In the genomic region with DNA sequence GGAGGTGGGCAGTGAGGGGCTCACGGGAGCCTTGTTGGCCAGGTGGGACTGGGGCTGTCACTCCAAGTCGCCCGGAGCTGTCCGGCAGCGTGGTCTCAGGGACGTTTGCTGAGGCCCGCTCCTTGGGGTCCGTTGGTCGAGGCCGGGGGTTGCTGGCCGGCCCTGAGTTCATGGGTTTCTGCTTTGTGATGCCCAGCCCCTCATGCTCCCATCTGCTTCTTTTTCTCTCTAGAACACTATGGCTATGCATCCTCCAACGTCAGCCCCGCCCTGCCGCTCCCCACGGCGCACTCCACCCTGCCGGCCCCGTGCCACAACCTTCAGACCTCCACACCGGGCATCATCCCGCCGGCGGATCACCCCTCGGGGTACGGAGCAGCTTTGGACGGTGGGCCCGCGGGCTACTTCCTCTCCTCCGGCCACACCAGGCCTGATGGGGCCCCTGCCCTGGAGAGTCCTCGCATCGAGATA, we compare ENCODE assay signal across 25 cellular contexts. TPM values are rescaled to one million over a fixed set of nuclear protein-coding genes. Genes with fewer than 3 reads are reported as not detected.
DNase-seq lines count a peak whose midpoint lies in the region; ATAC-seq and TF ChIP-seq lines count a peak whose summit lies in the region.
"Had no signal": no experiment of that assay in that cellular context is flagged by ENCODE, and none has a peak within 500 bp of the region (broad histone marks: within the 10 kb centered on the region; RNA-seq: fewer than 3 reads in every experiment).

No MANE protein-coding gene starts in this region.

- no peak overlapping the region for H2AFZ ChIP-seq in mesenchymal stem cell (ENCODE audit: low read depth, low read length)
- H2AFZ ChIP-seq: GM23338 had no signal

- no peak overlapping the region for H2BK15ac ChIP-seq in mesenchymal stem cell (ENCODE audit: low read depth, poor library complexity, severe bottlenecking)

- no peak overlapping the region for H3K9ac ChIP-seq in mesenchymal stem cell (ENCODE audit: low read length)
- H3K9ac ChIP-seq: BLaER1 treated with 17β-estradiol and CSF1 and Interleukin-3, amounts not matched to agents 10 nM and 100 nM had no signal

- H3K36me3 ChIP-seq in right atrium auricular region (peaks cover 27% of the 10 kb centered on the region), left ventricle myocardium inferior (peaks cover 37% of the 10 kb centered on the region), mesenchymal stem cell (ENCODE audit: control insufficient read depth in 1 of 2, insufficient read depth in 2 of 2, low read depth in 1 of 2, low read length in 2 of 2) (peaks cover 13 to 14% of the 10 kb centered on the region in 2 experiments), upper lobe of right lung (peaks cover 5% of the 10 kb centered on the region)
- H3K36me3 ChIP-seq: MG63 had no signal

- no peak overlapping the region for H3K4me2 ChIP-seq in mesenchymal stem cell (ENCODE audit: low read length, poor library complexity, severe bottlenecking)
- H3K4me2 ChIP-seq: GM23338 had no signal

- H3K23ac ChIP-seq in mesenchymal stem cell (ENCODE audit: low read length in 2 of 2): no peak overlapping the region

- H3K18ac ChIP-seq in mesenchymal stem cell (ENCODE audit: low read depth in 1 of 2, low read length in 2 of 2): no peak overlapping the region

- no peak for TF ChIP-seq CTCF in right atrium auricular region (IDR thresholded peaks at IDR 0.05)
- no peak for TF ChIP-seq CTCF in left ventricle myocardium inferior (IDR thresholded peaks at IDR 0.05; ENCODE audit: borderline replicate concordance)
- no peak for TF ChIP-seq CTCF in upper lobe of right lung (IDR thresholded peaks at IDR 0.05)

- H3K4me1 ChIP-seq in right atrium auricular region: peaks cover 0 to 15% of the 10 kb centered on the region in 2 donors
- peaks cover 15% of the 10 kb centered on the region for H3K4me1 ChIP-seq in left ventricle myocardium inferior
- H3K4me1 ChIP-seq in mesenchymal stem cell (ENCODE audit: control insufficient read depth, insufficient read depth, low read depth, low read length): peaks cover 16% of the 10 kb centered on the region
- peaks cover 9% of the 10 kb centered on the region for H3K4me1 ChIP-seq in upper lobe of right lung
- H3K4me1 ChIP-seq: SJSA1 had no signal

- H3K4ac ChIP-seq in mesenchymal stem cell (ENCODE audit: low read depth in 1 of 2, low read length in 2 of 2): no peak overlapping the region

- peaks cover 4% of the 10 kb centered on the region for H3K79me1 ChIP-seq in mesenchymal stem cell (replicated peaks; ENCODE audit: low read length, poor library complexity, severe bottlenecking)

- no peak overlapping the region for H4K91ac ChIP-seq in mesenchymal stem cell (ENCODE audit: low read length)

- H3K4me3 ChIP-seq in right atrium auricular region (no peak overlapping the region), left ventricle myocardium inferior (no peak overlapping the region), mesenchymal stem cell (ENCODE audit: insufficient read depth in 1 of 2, low read depth in 1 of 2, low read length in 2 of 2) (no peak overlapping the region), upper lobe of right lung (no peak overlapping the region)
- H3K4me3 ChIP-seq: BLaER1 treated with 17β-estradiol and CSF1 and Interleukin-3, amounts not matched to agents 10 nM and 100 nM; GM23338; MG63; SJSA1 had no signal

- peak; percentile 39 for DNase-seq in Right ventricle myocardium superior
- no peak for DNase-seq in right atrium auricular region (ENCODE audit: low spot score)
- DNase-seq in left ventricle myocardium inferior: peak; percentile 10
- no peak for DNase-seq in mesenchymal stem cell
- peak; percentile 61 for DNase-seq in upper lobe of right lung
- DNase-seq in dedifferentiated amniotic fluid mesenchymal stem cell (ENCODE audit: extremely low spot score): no peak
- no peak for DNase-seq in NCI-H774 (lab: John Stamatoyannopoulos, UW)
- DNase-seq: AML-193; COR-L47; DMS53; H9; KBM-7; MG63; NCI-H1105 treated with DMSO at 0.1 percent for 48 hours; NCI-H146; NCI-H1930; NCI-H2107; NCI-H524; NCI-H82; NK-92 treated with Interleukin-12 subunit alpha and Interleukin-12 subunit beta, amount 100 ng/mL, for 24 hours; PC-3 had no signal

- intact Hi-C loops in Right ventricle myocardium superior (cut with DNase I): no loop called here
- intact Hi-C loops in left ventricle myocardium inferior (cut with micrococcal nuclease): no loop called here
- intact Hi-C loops in upper lobe of right lung (cut with DNase I): no loop called here

- H3K27ac ChIP-seq in right atrium auricular region (no peak overlapping the region), left ventricle myocardium inferior (replicated peaks) (no peak overlapping the region), mesenchymal stem cell (ENCODE audit: low read length, poor library complexity, severe bottlenecking) (no peak overlapping the region), upper lobe of right lung (no peak overlapping the region)
- H3K27ac ChIP-seq: BLaER1 treated with 17β-estradiol and CSF1 and Interleukin-3, amounts not matched to agents 10 nM and 100 nM; SJSA1 had no signal

- no peak overlapping the region for H2BK12ac ChIP-seq in mesenchymal stem cell (ENCODE audit: low read length in 2 of 2)

- WGBS in mesenchymal stem cell: 95% methylated on average over 30 of the region's 30 CpGs

- no peak overlapping the region for H2AK5ac ChIP-seq in mesenchymal stem cell (ENCODE audit: low read length, severe bottlenecking)

- no peak overlapping the region for H2BK5ac ChIP-seq in mesenchymal stem cell (ENCODE audit: low read depth, low read length, poor library complexity, severe bottlenecking)

- no peak overlapping the region for H3K14ac ChIP-seq in mesenchymal stem cell (ENCODE audit: low read length in 2 of 2)

- H4K8ac ChIP-seq in mesenchymal stem cell (ENCODE audit: low read length): peak overlapping the region; percentile 36

- ATAC-seq in Right ventricle myocardium superior (ENCODE audit: poor library complexity): no peak
- ATAC-seq in upper lobe of right lung: no peak
- ATAC-seq in GM18517 (IDR thresholded peaks at IDR 0.05; ENCODE audit: unreplicated experiment): no peak
- ATAC-seq: GM23338, PC-3 had no signal

- H3K27me3 ChIP-seq in right atrium auricular region: no peaks in the 10 kb centered on the region
- no peaks in the 10 kb centered on the region for H3K27me3 ChIP-seq in left ventricle myocardium inferior (ENCODE audit: low read depth)
- H3K27me3 ChIP-seq in mesenchymal stem cell (ENCODE audit: control insufficient read depth in 1 of 2, insufficient read depth in 1 of 2, low read length in 2 of 2): peaks cover 0 to 18% of the 10 kb centered on the region in 2 experiments
- H3K27me3 ChIP-seq in upper lobe of right lung: no peaks in the 10 kb centered on the region
- H3K27me3 ChIP-seq: BLaER1 treated with 17β-estradiol and CSF1 and Interleukin-3, amounts not matched to agents 10 nM and 100 nM; MG63; SJSA1 had no signal

- H3K9me3 ChIP-seq in right atrium auricular region (no peaks in the 10 kb centered on the region), left ventricle myocardium inferior (replicated peaks) (no peaks in the 10 kb centered on the region), mesenchymal stem cell (ENCODE audit: control insufficient read depth, low read length) (no peaks in the 10 kb centered on the region), upper lobe of right lung (no peaks in the 10 kb centered on the region)
- H3K9me3 ChIP-seq: BLaER1 treated with 17β-estradiol and CSF1 and Interleukin-3, amounts not matched to agents 10 nM and 100 nM; MG63; SJSA1 had no signal

- H2BK120ac ChIP-seq in mesenchymal stem cell (ENCODE audit: low read depth, low read length): no peak overlapping the region

RNA-seq across cellular contexts. Expression of a gene that starts 14.5 kb away (rescaled TPM):
- total RNA-seq in Right ventricle myocardium superior: 19.8 TPM
- total RNA-seq in right atrium auricular region: 10 to 100 TPM; 19.0 to 20.2 TPM
- 18.3 TPM for total RNA-seq in left ventricle myocardium inferior
- 9.9 TPM for polyA plus RNA-seq in mesenchymal stem cell (2013, experiment 1 of 2)
- polyA plus RNA-seq in mesenchymal stem cell (2013, experiment 2 of 2): 10.1 TPM
- total RNA-seq in upper lobe of right lung: 16.6 TPM

Comparison
In these comparisons a context has a peak if more than half of its experiments do, and no peak if none do; other contexts are left out.
1. DNase-seq: peak in Right ventricle myocardium superior (single experiment), left ventricle myocardium inferior (single experiment) and upper lobe of right lung (single experiment); none in right atrium auricular region (single experiment), mesenchymal stem cell (single experiment), dedifferentiated amniotic fluid mesenchymal stem cell (single experiment) and NCI-H774 (single experiment).